8 cellular contexts compared by ENCODE assay signal in the genomic region with DNA sequence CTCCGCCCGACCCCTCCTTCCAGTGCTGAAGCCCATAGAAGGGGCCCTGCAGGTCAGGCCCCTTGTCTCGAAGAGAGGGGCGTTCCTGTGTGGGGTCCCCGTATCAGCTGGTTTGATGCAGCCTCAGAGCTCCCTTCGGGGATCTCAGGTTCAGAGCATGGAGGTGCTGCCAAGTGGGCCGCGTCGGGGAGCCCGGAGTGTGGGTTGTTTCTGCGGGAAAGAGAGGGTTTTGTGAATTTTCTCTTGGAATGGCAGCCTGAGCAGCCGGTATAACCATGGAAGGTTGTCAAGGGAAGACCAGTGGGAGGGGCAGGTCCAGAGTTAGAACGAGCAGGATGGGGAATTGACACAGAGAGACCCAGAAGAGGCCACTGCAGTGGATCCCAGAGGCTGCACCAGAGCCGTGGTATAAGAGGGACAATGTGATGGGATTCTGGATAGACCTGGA. TPM values are rescaled to one million over a fixed set of nuclear protein-coding genes. Genes with fewer than 3 reads are reported as not detected.
DNase-seq lines count a peak whose midpoint lies in the region; ATAC-seq and TF ChIP-seq lines count a peak whose summit lies in the region.

No MANE protein-coding gene starts in this region.

- peak overlapping the region; percentile 86 for H3K27ac Mint-ChIP-seq in activated naive CD4-positive, alpha-beta T cell treated with anti-CD3 and anti-CD28 coated beads, Interleukin-2, amount 50 U/mL, for 24 hours

- H3K9ac ChIP-seq in rectal smooth muscle tissue (ENCODE audit: low read length): peak overlapping the region; percentile 75

- peak overlapping the region; percentile 88 for H3K4me3 ChIP-seq in left ventricle myocardium inferior
- peak overlapping the region; percentile 87 for H3K4me3 ChIP-seq in rectal smooth muscle tissue (ENCODE audit: low read length)

- H3K27me3 ChIP-seq in left ventricle myocardium inferior (ENCODE audit: low read depth): no peaks in the 10 kb centered on the region
- H3K27me3 ChIP-seq in rectal smooth muscle tissue (ENCODE audit: control insufficient read depth, insufficient read depth, low read length): no peaks in the 10 kb centered on the region

- H3K4me1 Mint-ChIP-seq in activated naive CD4-positive, alpha-beta T cell treated with anti-CD3 and anti-CD28 coated beads, Interleukin-2, amount 50 U/mL, for 24 hours: peaks cover 21% of the 10 kb centered on the region

- H3K36me3 Mint-ChIP-seq in activated naive CD4-positive, alpha-beta T cell treated with anti-CD3 and anti-CD28 coated beads, Interleukin-2, amount 50 U/mL, for 24 hours: peaks cover 33% of the 10 kb centered on the region

- H3K9me3 ChIP-seq in left ventricle myocardium inferior (replicated peaks): peaks cover 38% of the 10 kb centered on the region

- intact Hi-C loops in left ventricle myocardium inferior (cut with micrococcal nuclease): no loop called here

- TF ChIP-seq CTCF in left ventricle myocardium inferior (IDR thresholded peaks at IDR 0.05; ENCODE audit: borderline replicate concordance): no peak

- peaks cover 46% of the 10 kb centered on the region for H3K4me1 ChIP-seq in left ventricle myocardium inferior
- no peaks in the 10 kb centered on the region for H3K4me1 ChIP-seq in rectal smooth muscle tissue (ENCODE audit: control insufficient read depth, insufficient read depth, low read length)

- H3K36me3 ChIP-seq in left ventricle myocardium inferior (peaks cover 47% of the 10 kb centered on the region), rectal smooth muscle tissue (ENCODE audit: control insufficient read depth, insufficient read depth, low read length) (no peaks in the 10 kb centered on the region)

- DNase-seq in G401 (ENCODE audit: low spot score) (peak; percentile 3), left ventricle myocardium inferior (no peak), ureter (ENCODE audit: low spot score) (no peak), inferior parietal cortex (ENCODE audit: extremely low spot score) (no peak)
- DNase-seq in stimulated activated CD4-positive, alpha-beta T cell treated with anti-CD3 and anti-CD28 coated beads, Interleukin-1b, Interleukin-23, amount 100 ng/mL, for 48 hours: no peak

- H3K27me3 Mint-ChIP-seq in activated naive CD4-positive, alpha-beta T cell treated with anti-CD3 and anti-CD28 coated beads, Interleukin-2, amount 50 U/mL, for 24 hours: no peaks in the 10 kb centered on the region

- peak overlapping the region; percentile 94 for H3K4me3 Mint-ChIP-seq in activated naive CD4-positive, alpha-beta T cell treated with anti-CD3 and anti-CD28 coated beads, Interleukin-2, amount 50 U/mL, for 24 hours

- in situ Hi-C loops in G401 (cut with HindIII; ENCODE audit: low sequenced_read_pairs): no loop called here

- peak overlapping the region; percentile 94 for H3K27ac ChIP-seq in left ventricle myocardium inferior (replicated peaks)
- peak overlapping the region; percentile 97 for H3K27ac ChIP-seq in rectal smooth muscle tissue (ENCODE audit: low read depth, low read length)

- H3K9me3 Mint-ChIP-seq in activated naive CD4-positive, alpha-beta T cell treated with anti-CD3 and anti-CD28 coated beads, Interleukin-2, amount 50 U/mL, for 24 hours: peaks cover 12% of the 10 kb centered on the region

- peak; percentile 11 for ATAC-seq in HG03097 (IDR thresholded peaks at IDR 0.05; ENCODE audit: low FRiP score, unreplicated experiment)

RNA-seq across cellular contexts. Expression of a gene that starts 0.4 kb away (rescaled TPM):
- 18.6 and 19.0 TPM in 2 replicates for total RNA-seq in G401 (2014; rRNA removed; shearing (Covaris generic))
- total RNA-seq in left ventricle myocardium inferior (11.4 TPM), ureter (7.6 TPM)

RNA-seq across cellular contexts. Expression of a gene that starts 0.4 kb away (rescaled TPM):
- total RNA-seq in G401 (2014; rRNA removed; shearing (Covaris generic)): 0.68 and 1.7 TPM in 2 replicates
- total RNA-seq in left ventricle myocardium inferior (3.6 TPM), ureter (4.5 TPM)

RNA-seq across cellular contexts. Expression of a gene that starts 12.7 kb away (rescaled TPM):
- 9.2 and 9.5 TPM in 2 replicates for total RNA-seq in G401 (2014; rRNA removed; shearing (Covaris generic))
- total RNA-seq in left ventricle myocardium inferior: 8.0 TPM
- 13.6 TPM for total RNA-seq in ureter

RNA-seq across cellular contexts. Expression of a gene that starts 25.9 kb away (rescaled TPM):
- total RNA-seq in G401 (2014; rRNA removed; shearing (Covaris generic)): 4.1 and 6.0 TPM in 2 replicates
- total RNA-seq in left ventricle myocardium inferior: 14.4 TPM
- total RNA-seq in ureter: 23.8 TPM

RNA-seq across cellular contexts. Expression of a gene that starts 43.5 kb away (rescaled TPM):
- 6.4 and 9.6 TPM in 2 replicates for total RNA-seq in G401 (2014; rRNA removed; shearing (Covaris generic))
- total RNA-seq in left ventricle myocardium inferior (5.7 TPM), ureter (11.7 TPM)
